ENCODE assay signal across 2 cellular contexts in the genomic region with DNA sequence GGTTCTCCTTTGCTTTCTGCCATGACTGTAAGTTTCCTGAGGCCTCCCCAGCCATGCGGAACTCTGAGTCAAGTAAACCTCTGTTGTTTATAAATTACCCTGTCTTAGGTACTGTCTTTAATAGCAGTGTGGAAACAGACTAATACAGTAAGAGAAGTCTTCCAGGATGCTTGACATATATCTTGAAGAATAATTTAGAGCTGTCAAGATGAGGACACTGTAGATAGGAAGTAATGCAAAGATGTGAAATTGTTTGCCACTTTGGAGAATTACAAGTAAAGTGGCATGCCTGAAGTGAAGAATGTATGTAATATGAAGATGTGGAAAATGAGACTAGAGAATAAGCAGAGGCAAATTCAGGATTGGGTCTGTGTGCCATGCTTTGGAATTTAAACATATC.
TF ChIP-seq lines count a peak whose summit lies in the region.

No MANE protein-coding gene starts in this region.

TF ChIP-seq in endothelial cell of umbilical vein, 7 proteins besides CTCF, POLR2A, EP300 and RAD21 (continued from another document):
- TF ChIP-seq MYC (IDR thresholded peaks at IDR 0.05; ENCODE audit: low read depth, low read length) = no peak
- no peak for TF ChIP-seq GATA2 (IDR thresholded peaks at IDR 0.05; ENCODE audit: insufficient read depth, insufficient read length, low read depth, low read length)
- no peak for TF ChIP-seq FOS (IDR thresholded peaks at IDR 0.05; ENCODE audit: borderline replicate concordance, insufficient read depth, low read length)
- no peak for TF ChIP-seq JUN (IDR thresholded peaks at IDR 0.05; ENCODE audit: borderline replicate concordance, insufficient read depth, insufficient read length, low read depth)
- TF ChIP-seq EZH2 (IDR thresholded peaks at IDR 0.05; ENCODE audit: borderline replicate concordance, low read depth, low read length, severe bottlenecking) = no peak
- TF ChIP-seq, protein P1, sequence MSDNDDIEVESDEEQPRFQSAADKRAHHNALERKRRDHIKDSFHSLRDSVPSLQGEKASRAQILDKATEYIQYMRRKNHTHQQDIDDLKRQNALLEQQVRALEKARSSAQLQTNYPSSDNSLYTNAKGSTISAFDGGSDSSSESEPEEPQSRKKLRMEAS (IDR thresholded peaks at IDR 0.05; ENCODE audit: insufficient read depth, insufficient read length) = no peak

TF ChIP-seq in neural cell, 6 proteins besides CTCF, POLR2A, EP300 and RAD21 (continued from another document):
- TF ChIP-seq MXI1 (conservative IDR thresholded peaks at IDR 0.05; ENCODE audit: poor library complexity, severe bottlenecking) (no peak), SMC3 (conservative IDR thresholded peaks at IDR 0.05; ENCODE audit: poor library complexity) (no peak), EZH2 (IDR thresholded peaks at IDR 0.05; ENCODE audit: borderline replicate concordance, insufficient read depth, low read length, poor library complexity, severe bottlenecking) (no peak), POLR2AphosphoS5 (IDR thresholded peaks at IDR 0.05) (peak; percentile 76)
- TF ChIP-seq, protein P2, sequence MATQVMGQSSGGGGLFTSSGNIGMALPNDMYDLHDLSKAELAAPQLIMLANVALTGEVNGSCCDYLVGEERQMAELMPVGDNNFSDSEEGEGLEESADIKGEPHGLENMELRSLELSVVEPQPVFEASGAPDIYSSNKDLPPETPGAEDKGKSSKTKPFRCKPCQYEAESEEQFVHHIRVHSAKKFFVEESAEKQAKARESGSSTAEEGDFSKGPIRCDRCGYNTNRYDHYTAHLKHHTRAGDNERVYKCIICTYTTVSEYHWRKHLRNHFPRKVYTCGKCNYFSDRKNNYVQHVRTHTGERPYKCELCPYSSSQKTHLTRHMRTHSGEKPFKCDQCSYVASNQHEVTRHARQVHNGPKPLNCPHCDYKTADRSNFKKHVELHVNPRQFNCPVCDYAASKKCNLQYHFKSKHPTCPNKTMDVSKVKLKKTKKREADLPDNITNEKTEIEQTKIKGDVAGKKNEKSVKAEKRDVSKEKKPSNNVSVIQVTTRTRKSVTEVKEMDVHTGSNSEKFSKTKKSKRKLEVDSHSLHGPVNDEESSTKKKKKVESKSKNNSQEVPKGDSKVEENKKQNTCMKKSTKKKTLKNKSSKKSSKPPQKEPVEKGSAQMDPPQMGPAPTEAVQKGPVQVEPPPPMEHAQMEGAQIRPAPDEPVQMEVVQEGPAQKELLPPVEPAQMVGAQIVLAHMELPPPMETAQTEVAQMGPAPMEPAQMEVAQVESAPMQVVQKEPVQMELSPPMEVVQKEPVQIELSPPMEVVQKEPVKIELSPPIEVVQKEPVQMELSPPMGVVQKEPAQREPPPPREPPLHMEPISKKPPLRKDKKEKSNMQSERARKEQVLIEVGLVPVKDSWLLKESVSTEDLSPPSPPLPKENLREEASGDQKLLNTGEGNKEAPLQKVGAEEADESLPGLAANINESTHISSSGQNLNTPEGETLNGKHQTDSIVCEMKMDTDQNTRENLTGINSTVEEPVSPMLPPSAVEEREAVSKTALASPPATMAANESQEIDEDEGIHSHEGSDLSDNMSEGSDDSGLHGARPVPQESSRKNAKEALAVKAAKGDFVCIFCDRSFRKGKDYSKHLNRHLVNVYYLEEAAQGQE (IDR thresholded peaks at IDR 0.05; ENCODE audit: borderline replicate concordance) = peak; percentile 46
TF ChIP-seq in neural cell: peak in this region for 2.
